Comparison of ENCODE assay signal across 1 cellular context in genomic region chr10:30425336-30426075, GRCh38.
A peak's percentile ranks its signal among the peaks of the same experiment; 100 is the strongest.
TF ChIP-seq lines count a peak whose summit lies in the region.

No MANE protein-coding gene starts in this region.

TF ChIP-seq in K562, 482 proteins besides CTCF, POLR2A, EP300 and RAD21 (continued from another document and continues in another):
- peak in 1 of 3 experiments; percentile 71; a peak in 2 of 6 replicates for TF ChIP-seq ZBTB11 (CRISPR knock-in tag; IDR thresholded peaks at IDR 0.05)
- no peak for TF ChIP-seq ZNF586 (CRISPR knock-in tag; conservative IDR thresholded peaks at IDR 0.05)
- peak; percentile 62; the same call in 1 of the 2 replicates for TF ChIP-seq DIDO1 (tag; IDR thresholded peaks at IDR 0.05; ENCODE audit: low read depth)
- no peak for TF ChIP-seq ZNF551 (CRISPR knock-in tag; IDR thresholded peaks at IDR 0.05)
- TF ChIP-seq CBX1 (IDR thresholded peaks at IDR 0.05; ENCODE audit: low read depth) = no peak
- TF ChIP-seq ZNF232 (CRISPR knock-in tag; IDR thresholded peaks at IDR 0.05) = no peak
- no peak for TF ChIP-seq TAL1 (IDR thresholded peaks at IDR 0.05)
- no peak for TF ChIP-seq DNMT1 (IDR thresholded peaks at IDR 0.05)
- TF ChIP-seq SMAD1 (IDR thresholded peaks at IDR 0.05; ENCODE audit: low read depth, low read length, partially characterized antibody) = no peak
- TF ChIP-seq NCOR1 (IDR thresholded peaks at IDR 0.05) = no peak
- TF ChIP-seq KLF16 (IDR thresholded peaks at IDR 0.05) = no peak
- TF ChIP-seq, protein P1, sequence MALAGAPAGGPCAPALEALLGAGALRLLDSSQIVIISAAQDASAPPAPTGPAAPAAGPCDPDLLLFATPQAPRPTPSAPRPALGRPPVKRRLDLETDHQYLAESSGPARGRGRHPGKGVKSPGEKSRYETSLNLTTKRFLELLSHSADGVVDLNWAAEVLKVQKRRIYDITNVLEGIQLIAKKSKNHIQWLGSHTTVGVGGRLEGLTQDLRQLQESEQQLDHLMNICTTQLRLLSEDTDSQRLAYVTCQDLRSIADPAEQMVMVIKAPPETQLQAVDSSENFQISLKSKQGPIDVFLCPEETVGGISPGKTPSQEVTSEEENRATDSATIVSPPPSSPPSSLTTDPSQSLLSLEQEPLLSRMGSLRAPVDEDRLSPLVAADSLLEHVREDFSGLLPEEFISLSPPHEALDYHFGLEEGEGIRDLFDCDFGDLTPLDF (CRISPR knock-in tag; IDR thresholded peaks at IDR 0.05) = no peak
- no peak for TF ChIP-seq MCM3 (IDR thresholded peaks at IDR 0.05)
- TF ChIP-seq HCFC1 (IDR thresholded peaks at IDR 0.05; ENCODE audit: low read depth, low read length) = no peak
- TF ChIP-seq NONO (IDR thresholded peaks at IDR 0.05; ENCODE audit: low read depth in 2 of 2, low read length in 1 of 2) = no peak
- no peak for TF ChIP-seq ELF1 (tag; IDR thresholded peaks at IDR 0.05)
- TF ChIP-seq ZNF253 (CRISPR knock-in tag; conservative IDR thresholded peaks at IDR 0.05) = no peak
- TF ChIP-seq HDAC3 (IDR thresholded peaks at IDR 0.05; ENCODE audit: borderline replicate concordance, partially characterized antibody) = no peak
- TF ChIP-seq ZNF197 (CRISPR knock-in tag; IDR thresholded peaks at IDR 0.05; ENCODE audit: low read depth) = peak; percentile 95
- TF ChIP-seq, protein P2, sequence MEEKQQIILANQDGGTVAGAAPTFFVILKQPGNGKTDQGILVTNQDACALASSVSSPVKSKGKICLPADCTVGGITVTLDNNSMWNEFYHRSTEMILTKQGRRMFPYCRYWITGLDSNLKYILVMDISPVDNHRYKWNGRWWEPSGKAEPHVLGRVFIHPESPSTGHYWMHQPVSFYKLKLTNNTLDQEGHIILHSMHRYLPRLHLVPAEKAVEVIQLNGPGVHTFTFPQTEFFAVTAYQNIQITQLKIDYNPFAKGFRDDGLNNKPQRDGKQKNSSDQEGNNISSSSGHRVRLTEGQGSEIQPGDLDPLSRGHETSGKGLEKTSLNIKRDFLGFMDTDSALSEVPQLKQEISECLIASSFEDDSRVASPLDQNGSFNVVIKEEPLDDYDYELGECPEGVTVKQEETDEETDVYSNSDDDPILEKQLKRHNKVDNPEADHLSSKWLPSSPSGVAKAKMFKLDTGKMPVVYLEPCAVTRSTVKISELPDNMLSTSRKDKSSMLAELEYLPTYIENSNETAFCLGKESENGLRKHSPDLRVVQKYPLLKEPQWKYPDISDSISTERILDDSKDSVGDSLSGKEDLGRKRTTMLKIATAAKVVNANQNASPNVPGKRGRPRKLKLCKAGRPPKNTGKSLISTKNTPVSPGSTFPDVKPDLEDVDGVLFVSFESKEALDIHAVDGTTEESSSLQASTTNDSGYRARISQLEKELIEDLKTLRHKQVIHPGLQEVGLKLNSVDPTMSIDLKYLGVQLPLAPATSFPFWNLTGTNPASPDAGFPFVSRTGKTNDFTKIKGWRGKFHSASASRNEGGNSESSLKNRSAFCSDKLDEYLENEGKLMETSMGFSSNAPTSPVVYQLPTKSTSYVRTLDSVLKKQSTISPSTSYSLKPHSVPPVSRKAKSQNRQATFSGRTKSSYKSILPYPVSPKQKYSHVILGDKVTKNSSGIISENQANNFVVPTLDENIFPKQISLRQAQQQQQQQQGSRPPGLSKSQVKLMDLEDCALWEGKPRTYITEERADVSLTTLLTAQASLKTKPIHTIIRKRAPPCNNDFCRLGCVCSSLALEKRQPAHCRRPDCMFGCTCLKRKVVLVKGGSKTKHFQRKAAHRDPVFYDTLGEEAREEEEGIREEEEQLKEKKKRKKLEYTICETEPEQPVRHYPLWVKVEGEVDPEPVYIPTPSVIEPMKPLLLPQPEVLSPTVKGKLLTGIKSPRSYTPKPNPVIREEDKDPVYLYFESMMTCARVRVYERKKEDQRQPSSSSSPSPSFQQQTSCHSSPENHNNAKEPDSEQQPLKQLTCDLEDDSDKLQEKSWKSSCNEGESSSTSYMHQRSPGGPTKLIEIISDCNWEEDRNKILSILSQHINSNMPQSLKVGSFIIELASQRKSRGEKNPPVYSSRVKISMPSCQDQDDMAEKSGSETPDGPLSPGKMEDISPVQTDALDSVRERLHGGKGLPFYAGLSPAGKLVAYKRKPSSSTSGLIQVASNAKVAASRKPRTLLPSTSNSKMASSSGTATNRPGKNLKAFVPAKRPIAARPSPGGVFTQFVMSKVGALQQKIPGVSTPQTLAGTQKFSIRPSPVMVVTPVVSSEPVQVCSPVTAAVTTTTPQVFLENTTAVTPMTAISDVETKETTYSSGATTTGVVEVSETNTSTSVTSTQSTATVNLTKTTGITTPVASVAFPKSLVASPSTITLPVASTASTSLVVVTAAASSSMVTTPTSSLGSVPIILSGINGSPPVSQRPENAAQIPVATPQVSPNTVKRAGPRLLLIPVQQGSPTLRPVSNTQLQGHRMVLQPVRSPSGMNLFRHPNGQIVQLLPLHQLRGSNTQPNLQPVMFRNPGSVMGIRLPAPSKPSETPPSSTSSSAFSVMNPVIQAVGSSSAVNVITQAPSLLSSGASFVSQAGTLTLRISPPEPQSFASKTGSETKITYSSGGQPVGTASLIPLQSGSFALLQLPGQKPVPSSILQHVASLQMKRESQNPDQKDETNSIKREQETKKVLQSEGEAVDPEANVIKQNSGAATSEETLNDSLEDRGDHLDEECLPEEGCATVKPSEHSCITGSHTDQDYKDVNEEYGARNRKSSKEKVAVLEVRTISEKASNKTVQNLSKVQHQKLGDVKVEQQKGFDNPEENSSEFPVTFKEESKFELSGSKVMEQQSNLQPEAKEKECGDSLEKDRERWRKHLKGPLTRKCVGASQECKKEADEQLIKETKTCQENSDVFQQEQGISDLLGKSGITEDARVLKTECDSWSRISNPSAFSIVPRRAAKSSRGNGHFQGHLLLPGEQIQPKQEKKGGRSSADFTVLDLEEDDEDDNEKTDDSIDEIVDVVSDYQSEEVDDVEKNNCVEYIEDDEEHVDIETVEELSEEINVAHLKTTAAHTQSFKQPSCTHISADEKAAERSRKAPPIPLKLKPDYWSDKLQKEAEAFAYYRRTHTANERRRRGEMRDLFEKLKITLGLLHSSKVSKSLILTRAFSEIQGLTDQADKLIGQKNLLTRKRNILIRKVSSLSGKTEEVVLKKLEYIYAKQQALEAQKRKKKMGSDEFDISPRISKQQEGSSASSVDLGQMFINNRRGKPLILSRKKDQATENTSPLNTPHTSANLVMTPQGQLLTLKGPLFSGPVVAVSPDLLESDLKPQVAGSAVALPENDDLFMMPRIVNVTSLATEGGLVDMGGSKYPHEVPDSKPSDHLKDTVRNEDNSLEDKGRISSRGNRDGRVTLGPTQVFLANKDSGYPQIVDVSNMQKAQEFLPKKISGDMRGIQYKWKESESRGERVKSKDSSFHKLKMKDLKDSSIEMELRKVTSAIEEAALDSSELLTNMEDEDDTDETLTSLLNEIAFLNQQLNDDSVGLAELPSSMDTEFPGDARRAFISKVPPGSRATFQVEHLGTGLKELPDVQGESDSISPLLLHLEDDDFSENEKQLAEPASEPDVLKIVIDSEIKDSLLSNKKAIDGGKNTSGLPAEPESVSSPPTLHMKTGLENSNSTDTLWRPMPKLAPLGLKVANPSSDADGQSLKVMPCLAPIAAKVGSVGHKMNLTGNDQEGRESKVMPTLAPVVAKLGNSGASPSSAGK (IDR thresholded peaks at IDR 0.05) = no peak
- peak; percentile 97 for TF ChIP-seq HDAC8 (tag; IDR thresholded peaks at IDR 0.05)
- no peak for TF ChIP-seq SRSF9 (IDR thresholded peaks at IDR 0.05; ENCODE audit: borderline replicate concordance, low read depth, low read length)
- TF ChIP-seq SRSF3 (IDR thresholded peaks at IDR 0.05; ENCODE audit: insufficient read depth, low read length) = no peak
- TF ChIP-seq, protein P3, sequence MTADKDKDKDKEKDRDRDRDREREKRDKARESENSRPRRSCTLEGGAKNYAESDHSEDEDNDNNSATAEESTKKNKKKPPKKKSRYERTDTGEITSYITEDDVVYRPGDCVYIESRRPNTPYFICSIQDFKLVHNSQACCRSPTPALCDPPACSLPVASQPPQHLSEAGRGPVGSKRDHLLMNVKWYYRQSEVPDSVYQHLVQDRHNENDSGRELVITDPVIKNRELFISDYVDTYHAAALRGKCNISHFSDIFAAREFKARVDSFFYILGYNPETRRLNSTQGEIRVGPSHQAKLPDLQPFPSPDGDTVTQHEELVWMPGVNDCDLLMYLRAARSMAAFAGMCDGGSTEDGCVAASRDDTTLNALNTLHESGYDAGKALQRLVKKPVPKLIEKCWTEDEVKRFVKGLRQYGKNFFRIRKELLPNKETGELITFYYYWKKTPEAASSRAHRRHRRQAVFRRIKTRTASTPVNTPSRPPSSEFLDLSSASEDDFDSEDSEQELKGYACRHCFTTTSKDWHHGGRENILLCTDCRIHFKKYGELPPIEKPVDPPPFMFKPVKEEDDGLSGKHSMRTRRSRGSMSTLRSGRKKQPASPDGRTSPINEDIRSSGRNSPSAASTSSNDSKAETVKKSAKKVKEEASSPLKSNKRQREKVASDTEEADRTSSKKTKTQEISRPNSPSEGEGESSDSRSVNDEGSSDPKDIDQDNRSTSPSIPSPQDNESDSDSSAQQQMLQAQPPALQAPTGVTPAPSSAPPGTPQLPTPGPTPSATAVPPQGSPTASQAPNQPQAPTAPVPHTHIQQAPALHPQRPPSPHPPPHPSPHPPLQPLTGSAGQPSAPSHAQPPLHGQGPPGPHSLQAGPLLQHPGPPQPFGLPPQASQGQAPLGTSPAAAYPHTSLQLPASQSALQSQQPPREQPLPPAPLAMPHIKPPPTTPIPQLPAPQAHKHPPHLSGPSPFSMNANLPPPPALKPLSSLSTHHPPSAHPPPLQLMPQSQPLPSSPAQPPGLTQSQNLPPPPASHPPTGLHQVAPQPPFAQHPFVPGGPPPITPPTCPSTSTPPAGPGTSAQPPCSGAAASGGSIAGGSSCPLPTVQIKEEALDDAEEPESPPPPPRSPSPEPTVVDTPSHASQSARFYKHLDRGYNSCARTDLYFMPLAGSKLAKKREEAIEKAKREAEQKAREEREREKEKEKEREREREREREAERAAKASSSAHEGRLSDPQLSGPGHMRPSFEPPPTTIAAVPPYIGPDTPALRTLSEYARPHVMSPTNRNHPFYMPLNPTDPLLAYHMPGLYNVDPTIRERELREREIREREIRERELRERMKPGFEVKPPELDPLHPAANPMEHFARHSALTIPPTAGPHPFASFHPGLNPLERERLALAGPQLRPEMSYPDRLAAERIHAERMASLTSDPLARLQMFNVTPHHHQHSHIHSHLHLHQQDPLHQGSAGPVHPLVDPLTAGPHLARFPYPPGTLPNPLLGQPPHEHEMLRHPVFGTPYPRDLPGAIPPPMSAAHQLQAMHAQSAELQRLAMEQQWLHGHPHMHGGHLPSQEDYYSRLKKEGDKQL (CRISPR knock-in tag; IDR thresholded peaks at IDR 0.05; ENCODE audit: borderline replicate concordance) = no peak
- no peak for TF ChIP-seq TEAD4 (IDR thresholded peaks at IDR 0.05; ENCODE audit: low read length)
- no peak for TF ChIP-seq TEAD4 (CRISPR knock-in tag; IDR thresholded peaks at IDR 0.05; ENCODE audit: borderline replicate concordance)
- peak; percentile 84 for TF ChIP-seq TCFL5 (CRISPR knock-in tag; conservative IDR thresholded peaks at IDR 0.05)
- TF ChIP-seq ARHGAP35 (IDR thresholded peaks at IDR 0.05; ENCODE audit: partially characterized antibody) = no peak
- TF ChIP-seq JUNB (CRISPR knock-in tag; conservative IDR thresholded peaks at IDR 0.05) = no peak
- TF ChIP-seq, protein P4, sequence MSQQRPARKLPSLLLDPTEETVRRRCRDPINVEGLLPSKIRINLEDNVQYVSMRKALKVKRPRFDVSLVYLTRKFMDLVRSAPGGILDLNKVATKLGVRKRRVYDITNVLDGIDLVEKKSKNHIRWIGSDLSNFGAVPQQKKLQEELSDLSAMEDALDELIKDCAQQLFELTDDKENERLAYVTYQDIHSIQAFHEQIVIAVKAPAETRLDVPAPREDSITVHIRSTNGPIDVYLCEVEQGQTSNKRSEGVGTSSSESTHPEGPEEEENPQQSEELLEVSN (IDR thresholded peaks at IDR 0.05; ENCODE audit: borderline replicate concordance in 1 of 2, extremely low read depth in 1 of 2, insufficient read depth in 1 of 2, insufficient read length in 1 of 2, low read depth in 1 of 2, low read length in 1 of 2, poor library complexity in 1 of 2, severe bottlenecking in 1 of 2) = no peak
- TF ChIP-seq REST (CRISPR knock-in tag; IDR thresholded peaks at IDR 0.05; ENCODE audit: low read depth) = no peak
- TF ChIP-seq ZNF316 (IDR thresholded peaks at IDR 0.05) = peak; percentile 60
- no peak for TF ChIP-seq CBFA2T3 (IDR thresholded peaks at IDR 0.05)
